1 cellular context compared by ENCODE assay signal in the genomic region with DNA sequence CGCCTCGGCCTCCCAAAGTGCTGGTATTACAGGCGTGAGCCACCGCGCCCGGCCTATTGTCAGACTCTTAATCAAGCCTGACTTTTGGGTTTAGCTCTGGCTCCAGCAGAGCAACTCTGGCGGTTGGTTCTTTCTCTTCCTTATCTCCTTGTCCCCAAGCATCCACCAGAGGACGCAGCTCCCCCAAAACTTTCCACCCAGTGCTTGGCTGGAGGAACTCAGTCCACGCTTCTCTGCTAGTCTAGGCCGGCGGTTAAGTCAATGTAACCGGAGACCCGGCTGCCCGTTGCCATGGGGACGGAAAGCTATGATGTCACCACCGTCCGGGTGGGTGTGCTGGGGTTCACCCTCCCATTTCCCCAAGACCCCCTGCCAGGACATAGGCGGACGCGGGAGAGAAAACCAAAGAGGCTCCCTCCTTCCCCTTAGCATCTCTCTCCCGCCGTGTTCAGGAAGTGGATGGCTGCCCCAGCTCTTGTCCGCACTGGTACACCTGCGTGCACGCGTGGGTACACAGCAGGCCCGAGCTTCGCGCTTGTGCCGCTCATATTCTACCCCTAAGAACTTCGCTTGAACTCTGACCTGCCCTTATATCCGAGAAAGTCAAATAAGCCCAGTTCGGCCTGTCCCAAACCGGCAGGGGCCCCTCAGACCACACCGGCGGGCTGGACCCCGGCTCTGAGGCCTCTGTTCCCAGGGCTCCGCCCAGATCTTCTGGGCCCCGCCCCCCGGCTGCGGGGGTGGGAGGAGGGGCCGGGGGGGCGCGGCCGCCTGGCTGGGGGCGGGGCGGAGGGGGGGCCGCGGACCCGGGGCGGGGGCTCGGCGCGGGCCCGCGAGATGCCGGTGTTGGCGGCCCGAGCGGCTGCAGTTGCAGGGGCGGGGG.
TF ChIP-seq lines count a peak whose summit lies in the region.

A gene with protein sequence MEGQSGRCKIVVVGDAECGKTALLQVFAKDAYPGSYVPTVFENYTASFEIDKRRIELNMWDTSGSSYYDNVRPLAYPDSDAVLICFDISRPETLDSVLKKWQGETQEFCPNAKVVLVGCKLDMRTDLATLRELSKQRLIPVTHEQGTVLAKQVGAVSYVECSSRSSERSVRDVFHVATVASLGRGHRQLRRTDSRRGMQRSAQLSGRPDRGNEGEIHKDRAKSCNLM (plus strand): TSS at position 825 of the 883 bp plus-strand sequence. CDS start 117 bp downstream, outside the sequence.

TF ChIP-seq in HepG2, 621 proteins besides CTCF, POLR2A, EP300 and RAD21 (continued from another document):
- TF ChIP-seq ZBTB3 (CRISPR knock-in tag; IDR thresholded peaks at IDR 0.05; ENCODE audit: borderline replicate concordance, low read depth) (no peak), ZNF652 (CRISPR knock-in tag; IDR thresholded peaks at IDR 0.05; ENCODE audit: borderline replicate concordance, low read depth) (peak; percentile 39; the same call in 1 of the 2 replicates), ZNF644 (CRISPR knock-in tag; IDR thresholded peaks at IDR 0.05; ENCODE audit: low read depth) (no peak), GTF3A (CRISPR knock-in tag; conservative IDR thresholded peaks at IDR 0.05) (no peak), ZNF790 (CRISPR knock-in tag; IDR thresholded peaks at IDR 0.05; ENCODE audit: borderline replicate concordance) (no peak), NR1H2 (CRISPR knock-in tag; IDR thresholded peaks at IDR 0.05; ENCODE audit: borderline replicate concordance, low read depth) (no peak), FOXA3 (CRISPR knock-in tag; IDR thresholded peaks at IDR 0.05) (peak; percentile 54; the same call in 1 of the 2 replicates), ZBTB7B (CRISPR knock-in tag; IDR thresholded peaks at IDR 0.05) (peak; percentile 80; the same call in 1 of the 2 replicates), ZNF761 (CRISPR knock-in tag; conservative IDR thresholded peaks at IDR 0.05) (no peak), SNAI1 (CRISPR knock-in tag; IDR thresholded peaks at IDR 0.05; ENCODE audit: borderline replicate concordance) (no peak)
- TF ChIP-seq, protein P1, sequence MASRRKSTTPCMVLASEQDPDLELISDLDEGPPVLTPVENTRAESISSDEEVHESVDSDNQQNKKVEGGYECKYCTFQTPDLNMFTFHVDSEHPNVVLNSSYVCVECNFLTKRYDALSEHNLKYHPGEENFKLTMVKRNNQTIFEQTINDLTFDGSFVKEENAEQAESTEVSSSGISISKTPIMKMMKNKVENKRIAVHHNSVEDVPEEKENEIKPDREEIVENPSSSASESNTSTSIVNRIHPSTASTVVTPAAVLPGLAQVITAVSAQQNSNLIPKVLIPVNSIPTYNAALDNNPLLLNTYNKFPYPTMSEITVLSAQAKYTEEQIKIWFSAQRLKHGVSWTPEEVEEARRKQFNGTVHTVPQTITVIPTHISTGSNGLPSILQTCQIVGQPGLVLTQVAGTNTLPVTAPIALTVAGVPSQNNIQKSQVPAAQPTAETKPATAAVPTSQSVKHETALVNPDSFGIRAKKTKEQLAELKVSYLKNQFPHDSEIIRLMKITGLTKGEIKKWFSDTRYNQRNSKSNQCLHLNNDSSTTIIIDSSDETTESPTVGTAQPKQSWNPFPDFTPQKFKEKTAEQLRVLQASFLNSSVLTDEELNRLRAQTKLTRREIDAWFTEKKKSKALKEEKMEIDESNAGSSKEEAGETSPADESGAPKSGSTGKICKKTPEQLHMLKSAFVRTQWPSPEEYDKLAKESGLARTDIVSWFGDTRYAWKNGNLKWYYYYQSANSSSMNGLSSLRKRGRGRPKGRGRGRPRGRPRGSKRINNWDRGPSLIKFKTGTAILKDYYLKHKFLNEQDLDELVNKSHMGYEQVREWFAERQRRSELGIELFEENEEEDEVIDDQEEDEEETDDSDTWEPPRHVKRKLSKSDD (CRISPR knock-in tag; IDR thresholded peaks at IDR 0.05; ENCODE audit: low read depth), result peak; percentile 90
